ENCODE assay signal across 21 cellular contexts in the genomic region with DNA sequence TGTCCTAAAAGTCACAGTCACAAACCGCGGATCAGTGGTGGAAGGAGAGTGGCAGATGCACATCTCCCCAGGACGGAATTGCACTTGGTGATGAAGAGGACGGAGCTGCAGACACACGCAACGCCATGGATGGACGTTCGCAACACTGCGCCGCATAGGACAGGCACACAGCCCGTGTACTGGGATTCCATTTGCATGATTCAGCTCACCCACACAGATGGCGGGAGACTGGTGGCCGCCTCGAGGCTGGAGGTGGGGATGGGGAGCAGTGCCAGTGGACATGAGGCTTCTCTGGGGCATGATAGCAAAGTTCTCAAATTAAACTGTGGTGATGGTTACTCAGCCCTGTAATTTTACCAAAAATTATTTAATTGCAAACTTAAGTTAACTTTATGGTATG. TPM values are rescaled to one million over a fixed set of nuclear protein-coding genes. Genes with fewer than 3 reads are reported as not detected.
DNase-seq lines count a peak whose midpoint lies in the region; ATAC-seq and TF ChIP-seq lines count a peak whose summit lies in the region.
"Had no signal": no experiment of that assay in that cellular context is flagged by ENCODE, and none has a peak within 500 bp of the region (broad histone marks: within the 10 kb centered on the region; RNA-seq: fewer than 3 reads in every experiment).

No MANE protein-coding gene starts in this region.

- peaks cover 13% of the 10 kb centered on the region for H3K36me3 Mint-ChIP-seq in MCF 10A (ENCODE audit: insufficient read depth, unreplicated experiment)
- H3K36me3 Mint-ChIP-seq: activated naive CD8-positive, alpha-beta T cell had no signal

- peak overlapping the region; percentile 46 for H3K27ac Mint-ChIP-seq in MCF 10A (ENCODE audit: low read depth, unreplicated experiment)
- H3K27ac Mint-ChIP-seq: activated naive CD8-positive, alpha-beta T cell; memory B cell had no signal

- intact Hi-C loops in MCF 10A (cut with micrococcal nuclease) (loop anchor here (10.0 kb wide), 1 partner anchor 230 kb away; a partner anchor contains a TSS), breast epithelium (cut with DNase I; ENCODE audit: low total_unique reads) (no loop called here), right cardiac atrium (cut with DNase I) (no loop called here), tibial artery (cut with DNase I; ENCODE audit: low total_unique reads) (no loop called here), lower leg skin (cut with DNase I; ENCODE audit: low total_unique reads) (no loop called here), spleen (cut with DNase I; ENCODE audit: low total_unique reads) (no loop called here)

- H3K9me3 Mint-ChIP-seq in MCF 10A (ENCODE audit: unreplicated experiment): no peaks in the 10 kb centered on the region
- H3K9me3 Mint-ChIP-seq: memory B cell had no signal

- peaks cover 23 to 27% of the 10 kb centered on the region in 2 donors for H3K4me1 ChIP-seq in breast epithelium
- peaks cover 34% of the 10 kb centered on the region for H3K4me1 ChIP-seq in right cardiac atrium (ENCODE audit: control insufficient read depth, insufficient read depth, low read length)
- H3K4me1 ChIP-seq in tibial artery: peaks cover 0 to 68% (median 56%) of the 10 kb centered on the region in 4 donors
- H3K4me1 ChIP-seq in spleen: peaks cover 13 to 78% (median 67%) of the 10 kb centered on the region in 6 donors
- H3K4me1 ChIP-seq: BLaER1 had no signal

- no peak overlapping the region for H3K4me3 ChIP-seq in breast epithelium
- H3K4me3 ChIP-seq in right cardiac atrium (ENCODE audit: low read length): no peak overlapping the region
- no peak overlapping the region for H3K4me3 ChIP-seq in tibial artery
- H3K4me3 ChIP-seq in lower leg skin (ENCODE audit: low read depth, poor library complexity, severe bottlenecking): no peak overlapping the region
- no peak overlapping the region for H3K4me3 ChIP-seq in spleen
- H3K4me3 ChIP-seq: BLaER1, body of pancreas, colonic mucosa had no signal

- peak; percentile 76 for DNase-seq in MCF 10A (ENCODE audit: unreplicated experiment)
- DNase-seq in breast epithelium (ENCODE audit: low spot score in 2 of 2): no peak
- DNase-seq in astrocyte of the hippocampus (ENCODE audit: low read depth, low spot score): peak; percentile 55
- DNase-seq in right cardiac atrium: peak; percentile 11 to 36 (median 35)
- DNase-seq in tibial artery: no peak
- no peak for DNase-seq in lower leg skin (ENCODE audit: low spot score in 2 of 2)
- no peak for DNase-seq in stimulated activated CD4-positive, alpha-beta T cell treated with anti-CD3 and anti-CD28 coated beads, Interleukin-4, amount 100 ng/mL, for 1 hour
- no peak for DNase-seq in spleen
- DNase-seq: activated CD4-positive, alpha-beta T cell treated with anti-CD3 and anti-CD28 coated beads for 4 hours; body of pancreas; colonic mucosa; foreskin melanocyte; naive B cell; NCI-H1436; NCI-H524 treated with DMSO at 0.1 percent for 48 hours had no signal

- H3K36me3 ChIP-seq in breast epithelium: no peaks in the 10 kb centered on the region
- H3K36me3 ChIP-seq in tibial artery: peaks cover 11 to 20% (median 13%) of the 10 kb centered on the region in 3 donors
- peaks cover 0 to 57% (median 15%) of the 10 kb centered on the region in 6 donors for H3K36me3 ChIP-seq in spleen
- H3K36me3 ChIP-seq: colonic mucosa had no signal

- no peak for ATAC-seq in right cardiac atrium
- ATAC-seq: body of pancreas had no signal

- no TSS peak for BruUV-seq in MCF 10A (replicated peaks; lab: Mats Ljungman, UMichigan)

- H3K27ac ChIP-seq in breast epithelium (no peak overlapping the region), right cardiac atrium (ENCODE audit: low read length) (no peak overlapping the region), tibial artery (peak overlapping the region; percentile 10 to 54), spleen (no peak overlapping the region)
- H3K27ac ChIP-seq: 22Rv1, BLaER1, body of pancreas, colonic mucosa had no signal

- peaks cover 36% of the 10 kb centered on the region for H3K4me1 Mint-ChIP-seq in MCF 10A (ENCODE audit: insufficient read depth, unreplicated experiment)

- H3K9me3 ChIP-seq in breast epithelium: no peaks in the 10 kb centered on the region
- H3K9me3 ChIP-seq in right cardiac atrium (ENCODE audit: control insufficient read depth, low read length): no peaks in the 10 kb centered on the region
- H3K9me3 ChIP-seq in tibial artery: no peaks in the 10 kb centered on the region
- no peaks in the 10 kb centered on the region for H3K9me3 ChIP-seq in spleen
- H3K9me3 ChIP-seq: body of pancreas, colonic mucosa had no signal

- H3K27me3 ChIP-seq in breast epithelium: no peaks in the 10 kb centered on the region
- H3K27me3 ChIP-seq in right cardiac atrium (ENCODE audit: control insufficient read depth, insufficient read depth): no peaks in the 10 kb centered on the region
- peaks cover 0 to 10% of the 10 kb centered on the region in 2 donors for H3K27me3 ChIP-seq in tibial artery
- H3K27me3 ChIP-seq in spleen (replicated peaks in 1 of 7): peaks cover 0 to 8% (median 0%) of the 10 kb centered on the region in 7 donors
- H3K27me3 ChIP-seq: body of pancreas, colonic mucosa had no signal

- TF ChIP-seq POLR2A in breast epithelium (IDR thresholded peaks at IDR 0.05): no peak
- TF ChIP-seq POLR2A in lower leg skin (IDR thresholded peaks at IDR 0.05): no peak
- TF ChIP-seq POLR2A in spleen (IDR thresholded peaks at IDR 0.05): no peak

- peak overlapping the region; percentile 35 for H3K4me3 Mint-ChIP-seq in MCF 10A (ENCODE audit: unreplicated experiment)
- H3K4me3 Mint-ChIP-seq: activated naive CD8-positive, alpha-beta T cell; memory B cell had no signal

- CTCF ChIA-PET in MCF 10A (lab: Yijun Ruan, JAX): interaction anchor here (0.5 to 1.0 kb wide), 4 partner anchors 17 to 421 kb away, joined by 3 to 5 read pairs (median 4); no protein-coding TSS in a partner anchor

- TF ChIP-seq CTCF in MCF 10A (IDR thresholded peaks at IDR 0.05; ENCODE audit: unreplicated experiment) (no peak), breast epithelium (IDR thresholded peaks at IDR 0.05) (no peak), tibial artery (IDR thresholded peaks at IDR 0.05) (no peak), lower leg skin (IDR thresholded peaks at IDR 0.05) (no peak), spleen (IDR thresholded peaks at IDR 0.05 in 8 of 11, conservative IDR thresholded peaks at IDR 0.05 in 3 of 11) (no peak)

- no peaks in the 10 kb centered on the region for H3K27me3 Mint-ChIP-seq in MCF 10A (ENCODE audit: insufficient read depth, unreplicated experiment)
- H3K27me3 Mint-ChIP-seq: activated naive CD8-positive, alpha-beta T cell had no signal

- POLR2A ChIA-PET in MCF 10A (lab: Yijun Ruan, JAX): no interaction called here

- WGBS in right cardiac atrium: 73% methylated on average over 14 of the region's 14 CpGs
- WGBS in lower leg skin, 2 donors: 61 to 71% methylated on average over 14 of the region's 14 CpGs
- WGBS in spleen, 5 donors: 90 to 94% (median 93%) methylated on average over 12 to 14 of the region's 14 CpGs

RNA-seq across cellular contexts. Expression of a gene that starts 37.4 kb away (rescaled TPM):
- total RNA-seq in MCF 10A (2022) (10.4 and 17.6 TPM in 2 replicates), breast epithelium (1 to 10 TPM in 2 of 3 donors, under 1 TPM in 1; 0.80 to 2.9 (median 1.6) TPM), right cardiac atrium (10 to 100 TPM; 10.1 to 15.6 (median 12.3) TPM), lower leg skin (10 to 100 TPM in 1 of 4 donors, 1 to 10 TPM in 3; 4.0 to 11.6 (median 5.9) TPM), spleen (10 to 100 TPM in 1 of 7 donors, 1 to 10 TPM in 6; 1.4 to 18.4 (median 3.1) TPM)
- polyA plus RNA-seq in right cardiac atrium (13.3 TPM), spleen (1 to 10 TPM in 1 of 3 donors, under 1 TPM in 2; 0.38 to 3.2 (median 0.87) TPM)

RNA-seq across cellular contexts. Expression of a gene that starts 48.1 kb away (rescaled TPM):
- total RNA-seq in MCF 10A (2022) (20.1 and 20.2 TPM in 2 replicates), breast epithelium (10 to 100 TPM; 36.4 to 46.1 (median 37.9) TPM), right cardiac atrium (10 to 100 TPM; 35.0 to 45.0 (median 42.0) TPM), lower leg skin (100 to 1,000 TPM in 1 of 4 donors, 10 to 100 TPM in 3; 84.8 to 126 (median 93.8) TPM), spleen (10 to 100 TPM; 28.1 to 49.8 (median 42.3) TPM)
- polyA plus RNA-seq in right cardiac atrium (40.0 TPM), spleen (10 to 100 TPM; 30.5 to 51.5 (median 32.6) TPM)

RNA-seq across cellular contexts. Expression of a gene that starts 50.4 kb away (rescaled TPM):
- total RNA-seq in MCF 10A (2022) (not detected in 2 replicates), breast epithelium (not detected), right cardiac atrium (not detected), lower leg skin (1 to 10 TPM in 1 of 4 donors, not detected in 3; 8.1 TPM), spleen (not detected)
- polyA plus RNA-seq in right cardiac atrium (not detected), spleen (not detected)
- total RNA-seq: body of pancreas, colonic mucosa, kidney epithelial cell, ureter had no signal

Comparison
In these comparisons a context has a peak if more than half of its experiments do, and no peak if none do; other contexts are left out.
1. DNase-seq: peak in MCF 10A (single experiment), astrocyte of the hippocampus (single experiment) and right cardiac atrium (3 of 3); none in breast epithelium (0 of 2), tibial artery (0 of 2), lower leg skin (0 of 2), stimulated activated CD4-positive, alpha-beta T cell treated with anti-CD3 and anti-CD28 coated beads, Interleukin-4, amount 100 ng/mL, for 1 hour (single experiment) and spleen (single experiment).
2. H3K27ac ChIP-seq: peak in tibial artery (2 of 2); none in breast epithelium (0 of 2), right cardiac atrium (single experiment) and spleen (0 of 8).